7 cellular contexts compared by ENCODE assay signal in the genomic region with DNA sequence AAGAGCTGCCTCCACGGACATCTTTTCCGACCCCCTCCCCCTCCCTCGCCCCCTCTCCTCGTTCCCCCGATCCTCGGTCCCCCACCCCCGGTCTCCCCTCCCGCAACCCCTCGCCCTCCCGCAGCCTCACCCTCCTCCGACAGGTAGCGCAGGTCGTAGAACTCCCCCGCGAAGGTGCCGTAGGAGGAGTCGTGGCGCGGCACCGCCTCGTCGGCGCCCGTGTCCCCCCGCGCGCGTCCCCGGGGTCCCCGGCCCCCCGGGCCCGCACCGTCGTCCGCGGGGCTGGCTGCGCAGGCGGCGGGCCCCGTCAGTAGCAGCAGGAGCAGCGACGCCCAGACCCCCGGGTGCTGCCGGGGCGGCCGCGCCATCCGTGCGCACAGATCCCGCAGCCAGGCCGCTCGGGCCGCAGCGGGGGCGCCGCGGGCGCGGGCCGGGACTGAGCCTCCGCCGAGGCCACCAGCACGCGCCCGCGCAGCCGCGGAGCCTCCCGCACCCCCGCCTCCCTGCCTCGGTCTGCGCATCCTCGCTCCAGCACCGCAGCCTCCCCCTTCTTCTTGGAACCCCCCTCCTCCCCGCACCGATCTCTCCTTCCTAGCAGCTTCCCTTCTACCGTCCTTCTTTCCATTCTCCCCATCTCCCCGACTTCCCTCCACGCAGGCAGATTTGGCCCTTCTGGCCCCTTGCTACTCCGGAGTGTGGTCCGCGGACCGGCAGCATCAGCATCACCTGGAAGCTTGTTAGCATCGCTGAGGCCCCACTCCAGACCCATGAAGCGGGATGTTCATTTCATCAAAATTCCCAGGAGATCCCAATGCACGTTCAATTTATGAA. TPM values are rescaled to one million over a fixed set of nuclear protein-coding genes. Genes with fewer than 3 reads are reported as not detected.
DNase-seq lines count a peak whose midpoint lies in the region; ATAC-seq and TF ChIP-seq lines count a peak whose summit lies in the region.

A gene with protein sequence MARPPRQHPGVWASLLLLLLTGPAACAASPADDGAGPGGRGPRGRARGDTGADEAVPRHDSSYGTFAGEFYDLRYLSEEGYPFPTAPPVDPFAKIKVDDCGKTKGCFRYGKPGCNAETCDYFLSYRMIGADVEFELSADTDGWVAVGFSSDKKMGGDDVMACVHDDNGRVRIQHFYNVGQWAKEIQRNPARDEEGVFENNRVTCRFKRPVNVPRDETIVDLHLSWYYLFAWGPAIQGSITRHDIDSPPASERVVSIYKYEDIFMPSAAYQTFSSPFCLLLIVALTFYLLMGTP (minus strand): TSS at position 479 of the 831 bp plus-strand sequence. CDS start 111 bp downstream, at position 368.

- no peak within 1 kb of the TSS for H3K27ac Mint-ChIP-seq in activated naive CD8-positive, alpha-beta T cell treated with anti-CD3 and anti-CD28 coated beads for 36 hours
- H3K27ac Mint-ChIP-seq in stimulated activated effector memory CD8-positive, alpha-beta T cell treated with anti-CD3 and anti-CD28 coated beads, Interleukin-12 subunit alpha, Interleukin-12 subunit beta, amount 100 ng/mL, for 72 hours = no peak within 1 kb of the TSS

- no peaks in the 10 kb centered on the region for H3K36me3 ChIP-seq in HUES64 (ENCODE audit: insufficient read depth, low read length)
- H3K36me3 ChIP-seq in iPS-20b (ENCODE audit: insufficient read depth, low read depth, low read length) = no peaks in the 10 kb centered on the region

- no peaks in the 10 kb centered on the region for H3K36me3 Mint-ChIP-seq in activated naive CD8-positive, alpha-beta T cell treated with anti-CD3 and anti-CD28 coated beads for 36 hours
- H3K36me3 Mint-ChIP-seq in stimulated activated effector memory CD8-positive, alpha-beta T cell treated with anti-CD3 and anti-CD28 coated beads, Interleukin-12 subunit alpha, Interleukin-12 subunit beta, amount 100 ng/mL, for 72 hours = no peaks in the 10 kb centered on the region

- no peak for TF ChIP-seq CTCF in GM13976 (IDR thresholded peaks at IDR 0.05; ENCODE audit: borderline replicate concordance, control extremely low read depth, extremely low read depth, insufficient read depth, missing control alignments)

- peaks cover 75% of the 10 kb centered on the region for H3K27me3 Mint-ChIP-seq in activated naive CD8-positive, alpha-beta T cell treated with anti-CD3 and anti-CD28 coated beads for 36 hours

- no peak within 1 kb of the TSS for H3K27ac ChIP-seq in HUES64 (ENCODE audit: low read depth, low read length)
- no peak within 1 kb of the TSS for H3K27ac ChIP-seq in iPS-20b (ENCODE audit: low read length)

- H3K4me3 Mint-ChIP-seq in activated naive CD8-positive, alpha-beta T cell treated with anti-CD3 and anti-CD28 coated beads for 36 hours = peak within 1 kb of the TSS; percentile 52
- H3K4me3 Mint-ChIP-seq in stimulated activated effector memory CD8-positive, alpha-beta T cell treated with anti-CD3 and anti-CD28 coated beads, Interleukin-12 subunit alpha, Interleukin-12 subunit beta, amount 100 ng/mL, for 72 hours = peak within 1 kb of the TSS; percentile 46

- whole genome bisulfite sequencing in HUES64 = 4% methylated on average over 79 of the region's 86 CpGs

- H3K9me3 ChIP-seq in HUES64 (ENCODE audit: insufficient read depth, low read depth, low read length) (no peaks in the 10 kb centered on the region), iPS-20b (ENCODE audit: insufficient read depth, low read depth, low read length) (peaks cover 3% of the 10 kb centered on the region; the same call in 1 of the 2 replicates)

- H3K4me3 ChIP-seq in HUES64 (ENCODE audit: low read length) (peak within 1 kb of the TSS; percentile 49), iPS-20b (ENCODE audit: low read length) (peak within 1 kb of the TSS; percentile 65)

- peak; percentile 8 for DNase-seq in activated naive CD8-positive, alpha-beta T cell treated with anti-CD3 and anti-CD28 coated beads for 36 hours
- no peak for DNase-seq in stimulated activated effector memory CD8-positive, alpha-beta T cell treated with anti-CD3 and anti-CD28 coated beads, Interleukin-12 subunit alpha, Interleukin-12 subunit beta, amount 100 ng/mL, for 72 hours (ENCODE audit: low spot score in 2 of 2)
- DNase-seq in GM13976 (ENCODE audit: low spot score) = no peak
- DNase-seq in dedifferentiated amniotic fluid mesenchymal stem cell (ENCODE audit: extremely low spot score) = no peak
- DNase-seq in 8988T = no peak

- H3K4me1 Mint-ChIP-seq in activated naive CD8-positive, alpha-beta T cell treated with anti-CD3 and anti-CD28 coated beads for 36 hours = no peaks in the 10 kb centered on the region
- peaks cover 6% of the 10 kb centered on the region for H3K4me1 Mint-ChIP-seq in stimulated activated effector memory CD8-positive, alpha-beta T cell treated with anti-CD3 and anti-CD28 coated beads, Interleukin-12 subunit alpha, Interleukin-12 subunit beta, amount 100 ng/mL, for 72 hours

- H3K27me3 ChIP-seq in HUES64 (ENCODE audit: insufficient read depth, low read length) = peaks cover 47% of the 10 kb centered on the region
- peaks cover 67% of the 10 kb centered on the region for H3K27me3 ChIP-seq in iPS-20b (ENCODE audit: insufficient read depth, low read length)

- H3K9me3 Mint-ChIP-seq in activated naive CD8-positive, alpha-beta T cell treated with anti-CD3 and anti-CD28 coated beads for 36 hours = no peaks in the 10 kb centered on the region
- no peaks in the 10 kb centered on the region for H3K9me3 Mint-ChIP-seq in stimulated activated effector memory CD8-positive, alpha-beta T cell treated with anti-CD3 and anti-CD28 coated beads, Interleukin-12 subunit alpha, Interleukin-12 subunit beta, amount 100 ng/mL, for 72 hours

- H3K9ac ChIP-seq in HUES64 (ENCODE audit: low read depth, low read length) (no peak within 1 kb of the TSS; the same call in 1 of the 2 replicates), iPS-20b (ENCODE audit: low read depth, low read length) (no peak within 1 kb of the TSS)

- in situ Hi-C loops in GM13976 (cut with MboI; ENCODE audit: low sequenced_read_pairs, unreplicated experiment) = no loop called here

- H3K4me1 ChIP-seq in HUES64 (ENCODE audit: insufficient read depth, low read length) = peaks cover 5% of the 10 kb centered on the region; the same call in 1 of the 2 replicates
- H3K4me1 ChIP-seq in iPS-20b (ENCODE audit: insufficient read depth, low read length) = peaks cover 5% of the 10 kb centered on the region; the same call in 1 of the 2 replicates

- ATAC-seq in stimulated activated effector memory CD8-positive, alpha-beta T cell treated with anti-CD3 and anti-CD28 coated beads, Interleukin-12 subunit alpha, Interleukin-12 subunit beta, amount 100 ng/mL, for 72 hours = no peak

RNA-seq across cellular contexts. Expression of the gene that starts here (rescaled TPM):
- polyA plus RNA-seq in HUES64 (2013, experiment 1 of 2) = 1.1 TPM
- polyA plus RNA-seq in HUES64 (2013, experiment 2 of 2) = 1.1 TPM
- not detected for total RNA-seq in activated naive CD8-positive, alpha-beta T cell treated with anti-CD3 and anti-CD28 coated beads for 36 hours

Comparison
In these comparisons a context has a peak if more than half of its experiments do, and no peak if none do; other contexts are left out.
1. Peak in DNase-seq in activated naive CD8-positive, alpha-beta T cell treated with anti-CD3 and anti-CD28 coated beads for 36 hours; RNA of the gene not detected or under 1 TPM.